Comparison of ENCODE assay signal across 1 cellular context in genomic region chr2:94994914-94995236, GRCh38.
A peak's percentile ranks its signal among the peaks of the same experiment; 100 is the strongest.
TF ChIP-seq lines count a peak whose summit lies in the region.

No MANE protein-coding gene starts in this region.

TF ChIP-seq in K562, 482 proteins besides CTCF, POLR2A, EP300 and RAD21 (continued from another document):
- no peak for TF ChIP-seq AFF1 (IDR thresholded peaks at IDR 0.05; ENCODE audit: low read depth in 1 of 2, partially characterized antibody in 2 of 2)
- TF ChIP-seq BRD9 (IDR thresholded peaks at IDR 0.05; ENCODE audit: low read depth, partially characterized antibody), result peak; percentile 98
- TF ChIP-seq GATAD2A (IDR thresholded peaks at IDR 0.05), result no peak
- no peak for TF ChIP-seq ESRRB (CRISPR knock-in tag; IDR thresholded peaks at IDR 0.05; ENCODE audit: borderline replicate concordance)
